18 cellular contexts compared by ENCODE assay signal in the genomic region with DNA sequence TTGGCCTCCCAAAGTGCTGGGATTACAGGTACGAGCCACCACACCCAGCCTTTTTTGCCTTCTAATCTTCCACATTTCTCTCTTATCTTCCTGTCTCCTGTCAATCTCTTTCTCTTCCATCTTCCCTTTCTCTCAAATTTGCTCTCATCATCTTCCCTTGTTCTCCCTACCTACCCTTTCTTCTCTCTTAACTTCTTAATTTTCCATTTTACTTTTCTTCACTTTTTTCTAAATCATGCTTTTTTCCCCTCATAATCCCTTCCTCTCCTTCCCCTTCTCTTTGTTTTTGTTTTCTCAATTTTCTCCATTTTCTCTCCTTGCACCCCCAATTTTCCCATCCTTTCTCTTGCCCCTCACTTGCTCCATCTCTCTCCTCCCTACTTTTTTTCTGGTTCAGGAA.
A peak's percentile ranks its signal among the peaks of the same experiment; 100 is the strongest.
DNase-seq lines count a peak whose midpoint lies in the region; ATAC-seq and TF ChIP-seq lines count a peak whose summit lies in the region.
"Had no signal": no experiment of that assay in that cellular context is flagged by ENCODE, and none has a peak within 500 bp of the region (broad histone marks: within the 10 kb centered on the region; RNA-seq: fewer than 3 reads in every experiment).

No MANE protein-coding gene starts in this region.

- H3K9ac ChIP-seq in BLaER1: no peak overlapping the region

- POLR2A ChIA-PET in WTC11 (lab: Charles Lee): no interaction called here

- H3K27me3 ChIP-seq in BLaER1 (no peaks in the 10 kb centered on the region), sigmoid colon (no peaks in the 10 kb centered on the region)

- no peak overlapping the region for H3K4me3 Mint-ChIP-seq in WTC11
- no peak overlapping the region for H3K4me3 Mint-ChIP-seq in nephron progenitor cell
- H3K4me3 Mint-ChIP-seq: B cell; CD14-positive monocyte; CD4-positive, alpha-beta T cell; CD8-positive, alpha-beta T cell had no signal

- intact Hi-C loops in sigmoid colon (cut with DNase I): no loop called here

- H3K27me3 Mint-ChIP-seq in WTC11 (ENCODE audit: low read depth) (peaks cover 36% of the 10 kb centered on the region), nephron progenitor cell (ENCODE audit: low read depth, poor library complexity) (peaks cover 6% of the 10 kb centered on the region)

- H3K36me3 ChIP-seq in BLaER1 (peaks cover 7% of the 10 kb centered on the region), sigmoid colon (no peaks in the 10 kb centered on the region)

- TF ChIP-seq EP300 in sigmoid colon (IDR thresholded peaks at IDR 0.05): no peak

- peak overlapping the region; percentile 75; the same call in 1 of the 2 replicates for H3K4me2 ChIP-seq in BLaER1
- H3K4me2 ChIP-seq: A549 had no signal

- WGBS in sigmoid colon, 2 donors: 26 to 82% methylated on average over 1 of the region's 1 CpG

- TF ChIP-seq CTCF in WTC11 (IDR thresholded peaks at IDR 0.05): no peak
- no peak for TF ChIP-seq CTCF in nephron progenitor cell (IDR thresholded peaks at IDR 0.05)
- TF ChIP-seq CTCF in sigmoid colon (IDR thresholded peaks at IDR 0.05): no peak

- TF ChIP-seq POLR2A in sigmoid colon (IDR thresholded peaks at IDR 0.05): no peak

- H3K9me3 ChIP-seq in BLaER1 (peaks cover 37% of the 10 kb centered on the region), sigmoid colon (peaks cover 0 to 3% (median 0%) of the 10 kb centered on the region in 4 donors)
- H3K9me3 ChIP-seq: A549, Caco-2 had no signal

- H3K27ac Mint-ChIP-seq in WTC11 (no peak overlapping the region), nephron progenitor cell (peak overlapping the region; percentile 36)
- H3K27ac Mint-ChIP-seq: B cell; CD14-positive monocyte; CD4-positive, alpha-beta T cell; CD8-positive, alpha-beta T cell had no signal

- H3K9me3 Mint-ChIP-seq in WTC11: peaks cover 11% of the 10 kb centered on the region
- H3K9me3 Mint-ChIP-seq in nephron progenitor cell: peaks cover 11% of the 10 kb centered on the region

- peaks cover 80% of the 10 kb centered on the region for H3K4me1 Mint-ChIP-seq in WTC11
- no peaks in the 10 kb centered on the region for H3K4me1 Mint-ChIP-seq in nephron progenitor cell
- H3K4me1 Mint-ChIP-seq: B cell, CD14-positive monocyte had no signal

- no peaks in the 10 kb centered on the region for H4K20me1 ChIP-seq in BLaER1

- H3K36me3 Mint-ChIP-seq in WTC11 (peaks cover 11% of the 10 kb centered on the region; the same call in 1 of the 2 replicates), nephron progenitor cell (ENCODE audit: low read depth) (no peaks in the 10 kb centered on the region)
- H3K36me3 Mint-ChIP-seq: CD14-positive monocyte; CD8-positive, alpha-beta T cell had no signal

- no peak overlapping the region for H3K4me3 ChIP-seq in BLaER1
- H3K4me3 ChIP-seq in sigmoid colon: no peak overlapping the region
- H3K4me3 ChIP-seq: A549 had no signal

- H3K4me1 ChIP-seq in BLaER1 (peaks cover 72% of the 10 kb centered on the region), sigmoid colon (no peaks in the 10 kb centered on the region)
- H3K4me1 ChIP-seq: A549, Caco-2 had no signal

- DNase-seq in WTC11 (ENCODE audit: low spot score) (no peak), nephron progenitor cell (no peak), CD1c-positive myeloid dendritic cell (ENCODE audit: extremely low spot score) (no peak), sigmoid colon (no peak)
- DNase-seq in effector CD4-positive, alpha-beta T cell: no peak
- DNase-seq: AML-193; C1 segment of cervical spinal cord; Caco-2; Calu3; CD4-positive, alpha-beta T cell; CD8-positive, alpha-beta T cell; DMS79 treated with DMSO at 0.1 percent for 48 hours; GF-D8 had no signal

- no peak for ATAC-seq in WTC11
- ATAC-seq: A549; CD8-positive, alpha-beta T cell had no signal

- peak overlapping the region; percentile 61; the same call in 1 of the 2 replicates for H3K27ac ChIP-seq in BLaER1
- H3K27ac ChIP-seq in sigmoid colon: no peak overlapping the region
- H3K27ac ChIP-seq: 22Rv1, A549 had no signal

- CTCF ChIA-PET in WTC11 (lab: Charles Lee): no interaction called here

TF ChIP-seq in WTC11, 78 proteins besides CTCF, POLR2A, EP300 and RAD21:
- TF ChIP-seq, protein P1, sequence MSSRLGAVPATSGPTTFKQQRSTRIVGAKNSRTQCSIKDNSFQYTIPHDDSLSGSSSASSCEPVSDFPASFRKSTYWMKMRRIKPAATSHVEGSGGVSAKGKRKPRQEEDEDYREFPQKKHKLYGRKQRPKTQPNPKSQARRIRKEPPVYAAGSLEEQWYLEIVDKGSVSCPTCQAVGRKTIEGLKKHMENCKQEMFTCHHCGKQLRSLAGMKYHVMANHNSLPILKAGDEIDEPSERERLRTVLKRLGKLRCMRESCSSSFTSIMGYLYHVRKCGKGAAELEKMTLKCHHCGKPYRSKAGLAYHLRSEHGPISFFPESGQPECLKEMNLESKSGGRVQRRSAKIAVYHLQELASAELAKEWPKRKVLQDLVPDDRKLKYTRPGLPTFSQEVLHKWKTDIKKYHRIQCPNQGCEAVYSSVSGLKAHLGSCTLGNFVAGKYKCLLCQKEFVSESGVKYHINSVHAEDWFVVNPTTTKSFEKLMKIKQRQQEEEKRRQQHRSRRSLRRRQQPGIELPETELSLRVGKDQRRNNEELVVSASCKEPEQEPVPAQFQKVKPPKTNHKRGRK (CRISPR knock-in tag; IDR thresholded peaks at IDR 0.05; ENCODE audit: borderline replicate concordance): peak; percentile 92; the same call in 1 of the 2 replicates
- TF ChIP-seq, protein P2, sequence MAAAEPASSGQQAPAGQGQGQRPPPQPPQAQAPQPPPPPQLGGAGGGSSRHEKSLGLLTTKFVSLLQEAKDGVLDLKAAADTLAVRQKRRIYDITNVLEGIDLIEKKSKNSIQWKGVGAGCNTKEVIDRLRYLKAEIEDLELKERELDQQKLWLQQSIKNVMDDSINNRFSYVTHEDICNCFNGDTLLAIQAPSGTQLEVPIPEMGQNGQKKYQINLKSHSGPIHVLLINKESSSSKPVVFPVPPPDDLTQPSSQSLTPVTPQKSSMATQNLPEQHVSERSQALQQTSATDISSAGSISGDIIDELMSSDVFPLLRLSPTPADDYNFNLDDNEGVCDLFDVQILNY (CRISPR knock-in tag; IDR thresholded peaks at IDR 0.05): no peak
